8 cellular contexts compared by ENCODE assay signal in genomic region chr17:4499431-4500187, GRCh38. TPM values are rescaled to one million over a fixed set of nuclear protein-coding genes. Genes with fewer than 3 reads are reported as not detected.
A peak's percentile ranks its signal among the peaks of the same experiment; 100 is the strongest.
DNase-seq lines count a peak whose midpoint lies in the region; ATAC-seq, FAIRE-seq and TF ChIP-seq lines count a peak whose summit lies in the region.

No MANE protein-coding gene starts in this region.

- dilution Hi-C loops in keratinocyte (cut with MboI; ENCODE audit: extremely low pct_ligation_motif_present, low sequenced_read_pairs): no loop called here

- peak overlapping the region in 10 of 11 experiments; percentile 21 to 78 (median 66); a peak in 19 of 22 replicates for H3K9ac ChIP-seq in BLaER1 treated with 17β-estradiol and CSF1 and Interleukin-3, amounts not matched to agents 10 nM and 100 nM
- H3K9ac ChIP-seq in keratinocyte (ENCODE audit: control insufficient read depth, extremely low read depth, insufficient read depth, low read length): no peak overlapping the region

- no peaks in the 10 kb centered on the region for H3K79me2 ChIP-seq in keratinocyte (ENCODE audit: control insufficient read depth, insufficient read depth, low read length)

- no peak for TF ChIP-seq CTCF in keratinocyte (optimal IDR thresholded peaks at IDR 0.05 in 1 of 3, IDR thresholded peaks at IDR 0.05 in 1 of 3, conservative IDR thresholded peaks at IDR 0.05 in 1 of 3; ENCODE audit: extremely low read depth in 1 of 3, insufficient read depth in 2 of 3, low read length in 3 of 3)

- peaks cover 35% of the 10 kb centered on the region for H3K4me1 Mint-ChIP-seq in activated naive CD8-positive, alpha-beta T cell treated with anti-CD3 and anti-CD28 coated beads, Interleukin-2, amount 10 ng/mL, durations not matched to agents 7 days and 5 days

- no peaks in the 10 kb centered on the region for H3K9me1 ChIP-seq in keratinocyte (ENCODE audit: control insufficient read depth, extremely low read depth, insufficient read depth, low read length)

- peak overlapping the region; percentile 43 for H3K27ac Mint-ChIP-seq in activated naive CD8-positive, alpha-beta T cell treated with anti-CD3 and anti-CD28 coated beads, Interleukin-2, amount 10 ng/mL, durations not matched to agents 7 days and 5 days

- H3K4me1 ChIP-seq in BLaER1 treated with 17β-estradiol and CSF1 and Interleukin-3, amounts not matched to agents 10 nM and 100 nM: peaks cover 41 to 86% (median 75%) of the 10 kb centered on the region in 10 experiments
- H3K4me1 ChIP-seq in keratinocyte (ENCODE audit: control insufficient read depth, extremely low read depth, insufficient read depth, low read length): peaks cover 16% of the 10 kb centered on the region

- ATAC-seq in activated naive CD8-positive, alpha-beta T cell treated with anti-CD3 and anti-CD28 coated beads, Interleukin-2, amount 10 ng/mL, durations not matched to agents 7 days and 5 days (ENCODE audit: low read depth): peak; percentile 25
- no peak for ATAC-seq in GM19397 (IDR thresholded peaks at IDR 0.05; ENCODE audit: unreplicated experiment)
- no peak for ATAC-seq in GM21515 (IDR thresholded peaks at IDR 0.05; ENCODE audit: unreplicated experiment)

- no peak overlapping the region for H2AFZ ChIP-seq in keratinocyte (ENCODE audit: control insufficient read depth, low read length)

- POLR2A ChIA-PET in activated naive CD8-positive, alpha-beta T cell treated with anti-CD3 and anti-CD28 coated beads, Interleukin-2, amount 10 ng/mL, durations not matched to agents 7 days and 5 days (lab: Charles Lee): interaction anchor here (0.8 to 3.7 kb wide), 13 partner anchors 8 to 356 kb away, joined by 3 to 21 read pairs (median 5); partner anchors contain the start of genes CYB5D2, MYBBP1A, SPNS3 and ZZEF1

- H4K20me1 ChIP-seq in BLaER1 treated with 17β-estradiol and CSF1 and Interleukin-3, amounts not matched to agents 10 nM and 100 nM: peaks cover 0 to 66% (median 18%) of the 10 kb centered on the region in 11 experiments; a peak in 11 of 22 replicates
- peaks cover 3% of the 10 kb centered on the region for H4K20me1 ChIP-seq in keratinocyte (ENCODE audit: control insufficient read depth, extremely low read depth, insufficient read depth, low read length)

- peak overlapping the region; percentile 73 to 98 (median 92) for H3K4me2 ChIP-seq in BLaER1 treated with 17β-estradiol and CSF1 and Interleukin-3, amounts not matched to agents 10 nM and 100 nM
- peak overlapping the region; percentile 32 for H3K4me2 ChIP-seq in keratinocyte (ENCODE audit: control insufficient read depth, extremely low read depth, insufficient read depth, low read depth, low read length)

- no peaks in the 10 kb centered on the region for H3K9me3 ChIP-seq in BLaER1 treated with 17β-estradiol and CSF1 and Interleukin-3, amounts not matched to agents 10 nM and 100 nM (replicated peaks in 1 of 11)
- no peaks in the 10 kb centered on the region for H3K9me3 ChIP-seq in keratinocyte (ENCODE audit: control insufficient read depth, low read depth, low read length)

- H3K36me3 Mint-ChIP-seq in activated naive CD8-positive, alpha-beta T cell treated with anti-CD3 and anti-CD28 coated beads, Interleukin-2, amount 10 ng/mL, durations not matched to agents 7 days and 5 days: peaks cover 2% of the 10 kb centered on the region

- H3K27me3 Mint-ChIP-seq in activated naive CD8-positive, alpha-beta T cell treated with anti-CD3 and anti-CD28 coated beads, Interleukin-2, amount 10 ng/mL, durations not matched to agents 7 days and 5 days: peaks cover 36% of the 10 kb centered on the region

- H3K36me3 ChIP-seq in BLaER1 treated with 17β-estradiol and CSF1 and Interleukin-3, amounts not matched to agents 10 nM and 100 nM: no peaks in the 10 kb centered on the region
- H3K36me3 ChIP-seq in keratinocyte (ENCODE audit: control insufficient read depth in 2 of 2, extremely low read depth in 1 of 2, insufficient read depth in 2 of 2, low read length in 2 of 2): no peaks in the 10 kb centered on the region

- no peak for FAIRE-seq in keratinocyte (lab: Jason Lieb, UNC)

- peak overlapping the region; percentile 41 to 72 (median 62) for H3K4me3 ChIP-seq in BLaER1 treated with 17β-estradiol and CSF1 and Interleukin-3, amounts not matched to agents 10 nM and 100 nM
- H3K4me3 ChIP-seq in keratinocyte (ENCODE audit: control insufficient read depth in 2 of 3, extremely low read depth in 1 of 3, insufficient read depth in 2 of 3, low read depth in 1 of 3, low read length in 3 of 3): peak overlapping the region; percentile 7 to 26 (median 18)

- peak overlapping the region in 7 of 11 experiments; percentile 15 to 73 (median 53); a peak in 12 of 22 replicates for H3K27ac ChIP-seq in BLaER1 treated with 17β-estradiol and CSF1 and Interleukin-3, amounts not matched to agents 10 nM and 100 nM
- H3K27ac ChIP-seq in keratinocyte (ENCODE audit: control insufficient read depth, insufficient read depth, low read length): no peak overlapping the region

- no peaks in the 10 kb centered on the region for H3K9me3 Mint-ChIP-seq in activated naive CD8-positive, alpha-beta T cell treated with anti-CD3 and anti-CD28 coated beads, Interleukin-2, amount 10 ng/mL, durations not matched to agents 7 days and 5 days

- H3K27me3 ChIP-seq in BLaER1 treated with 17β-estradiol and CSF1 and Interleukin-3, amounts not matched to agents 10 nM and 100 nM: peaks cover 0 to 40% (median 0%) of the 10 kb centered on the region in 11 experiments; a peak in 10 of 22 replicates
- peaks cover 52% of the 10 kb centered on the region for H3K27me3 ChIP-seq in keratinocyte (ENCODE audit: control insufficient read depth, extremely low read depth, insufficient read depth, low read length)

- peak; percentile 29 for DNase-seq in HuH-7.5 (ENCODE audit: low spot score)
- DNase-seq in activated naive CD8-positive, alpha-beta T cell treated with anti-CD3 and anti-CD28 coated beads, Interleukin-2, amount 10 ng/mL, durations not matched to agents 7 days and 5 days: peak; percentile 72
- no peak for DNase-seq in keratinocyte (ENCODE audit: low read depth, low spot score)
- DNase-seq in stimulated activated CD4-positive, alpha-beta T cell treated with anti-CD3 and anti-CD28 coated beads, Interleukin-2, amount 100 ng/mL, for 24 hours: peak; percentile 27 to 42
- no peak for DNase-seq in NCI-H226

- peak overlapping the region; percentile 81 for H3K4me3 Mint-ChIP-seq in activated naive CD8-positive, alpha-beta T cell treated with anti-CD3 and anti-CD28 coated beads, Interleukin-2, amount 10 ng/mL, durations not matched to agents 7 days and 5 days

RNA-seq across cellular contexts. Expression of gene SPNS2, which starts 0.9 kb away (rescaled TPM):
- total RNA-seq in activated naive CD8-positive, alpha-beta T cell treated with anti-CD3 and anti-CD28 coated beads, Interleukin-2, amount 10 ng/mL, durations not matched to agents 7 days and 5 days: 1 to 10 TPM; 6.7 to 6.9 TPM
- polyA plus RNA-seq in keratinocyte: 0.04 to 0.33 TPM (median 0.10 TPM) in 3 replicates
- 9.4 TPM for polyA plus RNA-seq in keratinocyte (2011; ENCODE audit: low read depth)
- polyA plus RNA-seq in keratinocyte (2011; cell fraction: cytosol; rRNA removed): 0.21 and 0.25 TPM in 2 replicates
- 0.43 and 0.67 TPM in 2 replicates for polyA plus RNA-seq in keratinocyte (2011; cell fraction: nucleus; rRNA removed)
- 1.0 and 30.6 TPM in 2 replicates for polyA plus RNA-seq in keratinocyte (2012; ENCODE audit: low replicate concordance)
- polyA minus RNA-seq in keratinocyte: 0.19 to 1.9 TPM in 2 of 3 replicates, not detected in the other
- not detected for polyA minus RNA-seq in keratinocyte (2011; cell fraction: cytosol; rRNA and poly(A)+ RNA removed)
- 1.3 and 4.5 TPM in 2 replicates for polyA minus RNA-seq in keratinocyte (2011; cell fraction: nucleus; rRNA and poly(A)+ RNA removed)

RNA-seq across cellular contexts. Expression of gene MYBBP1A, which starts 55.6 kb away (rescaled TPM):
- 10 to 100 TPM; 59.1 to 61.6 TPM for total RNA-seq in activated naive CD8-positive, alpha-beta T cell treated with anti-CD3 and anti-CD28 coated beads, Interleukin-2, amount 10 ng/mL, durations not matched to agents 7 days and 5 days
- polyA plus RNA-seq in keratinocyte: 20.0 to 39.8 TPM (median 20.5 TPM) in 3 replicates
- polyA plus RNA-seq in keratinocyte (2011; ENCODE audit: low read depth): 12.2 TPM
- 10.7 and 21.5 TPM in 2 replicates for polyA plus RNA-seq in keratinocyte (2011; cell fraction: cytosol; rRNA removed)
- polyA plus RNA-seq in keratinocyte (2011; cell fraction: nucleus; rRNA removed): 76.7 and 95.3 TPM in 2 replicates
- polyA plus RNA-seq in keratinocyte (2012; ENCODE audit: low replicate concordance): 33.7 and 47.9 TPM in 2 replicates
- polyA minus RNA-seq in keratinocyte: 26.7 to 91.1 TPM (median 40.3 TPM) in 3 replicates
- 43.2 TPM for polyA minus RNA-seq in keratinocyte (2011; cell fraction: cytosol; rRNA and poly(A)+ RNA removed)
- 72.0 and 73.2 TPM in 2 replicates for polyA minus RNA-seq in keratinocyte (2011; cell fraction: nucleus; rRNA and poly(A)+ RNA removed)

Comparison
In these comparisons a context has a peak if more than half of its experiments do, and no peak if none do; other contexts are left out.
1. DNase-seq: peak in HuH-7.5 (single experiment), activated naive CD8-positive, alpha-beta T cell treated with anti-CD3 and anti-CD28 coated beads, Interleukin-2, amount 10 ng/mL, durations not matched to agents 7 days and 5 days (single experiment) and stimulated activated CD4-positive, alpha-beta T cell treated with anti-CD3 and anti-CD28 coated beads, Interleukin-2, amount 100 ng/mL, for 24 hours (2 of 2); none in keratinocyte (single experiment) and NCI-H226 (single experiment).